In genomic region chr2:237644059-237644703, GRCh38 we compare ENCODE assay signal across 29 cellular contexts. TPM values are rescaled to one million over a fixed set of nuclear protein-coding genes. Genes with fewer than 3 reads are reported as not detected.
"Had no signal": no experiment of that assay in that cellular context is flagged by ENCODE, and none has a peak within 500 bp of the region (broad histone marks: within the 10 kb centered on the region; RNA-seq: fewer than 3 reads in every experiment).

No MANE protein-coding gene starts in this region.

- H3K27me3 Mint-ChIP-seq: activated CD8-positive, alpha-beta T cell treated with anti-CD3 and anti-CD28 coated beads for 36 hours; activated naive CD8-positive, alpha-beta T cell; activated T-cell treated with anti-CD3 and anti-CD28 coated beads, Interleukin-2, amount 50 U/mL, for 24 hours had no signal

- H3K9me3 Mint-ChIP-seq: activated B cell treated with CpG ODN at 0.5 μM for 24 hours; activated CD8-positive, alpha-beta T cell treated with anti-CD3 and anti-CD28 coated beads for 36 hours; activated T-cell treated with anti-CD3 and anti-CD28 coated beads, Interleukin-2, amount 50 U/mL, for 24 hours; activated T-cell treated with anti-CD3 and anti-CD28 coated beads, Interleukin-2, amount 50 U/mL, for 72 hours; T-helper 2 cell treated with Interferon-gamma antibody and Interleukin-4, amounts not matched to agents 5 μg/mL and 100 μg/mL, for 36 hours had no signal

- H3K36me3 ChIP-seq: brain microvascular endothelial cell, WERI-Rb-1 had no signal

- H3K27ac Mint-ChIP-seq: activated B cell treated with CpG ODN at 0.5 μM for 24 hours; activated CD8-positive, alpha-beta T cell treated with anti-CD3 and anti-CD28 coated beads for 36 hours; activated naive CD8-positive, alpha-beta T cell; activated T-cell treated with anti-CD3 and anti-CD28 coated beads, Interleukin-2, amount 50 U/mL, for 24 hours; activated T-cell treated with anti-CD3 and anti-CD28 coated beads, Interleukin-2, amount 50 U/mL, for 72 hours; T-helper 17 cell; T-helper 2 cell treated with Interferon-gamma antibody and Interleukin-4, amounts not matched to agents 5 μg/mL and 100 μg/mL, for 36 hours had no signal

- ATAC-seq: activated CD4-positive, CD25-positive, alpha-beta regulatory T cell treated with anti-CD3 and anti-CD28 coated beads, Interleukin-2, amount 50 U/mL, for 24 hours; activated CD8-positive, alpha-beta T cell treated with anti-CD3 and anti-CD28 coated beads for 36 hours; activated T-cell treated with anti-CD3 and anti-CD28 coated beads, Interleukin-2, amount 50 U/mL, for 72 hours; esophagus mucosa; T-helper 17 cell had no signal

- H3K4me3 Mint-ChIP-seq: activated B cell treated with CpG ODN at 0.5 μM for 24 hours; activated CD8-positive, alpha-beta T cell treated with anti-CD3 and anti-CD28 coated beads for 36 hours; activated naive CD8-positive, alpha-beta T cell; activated T-cell treated with anti-CD3 and anti-CD28 coated beads, Interleukin-2, amount 50 U/mL, for 24 hours; activated T-cell treated with anti-CD3 and anti-CD28 coated beads, Interleukin-2, amount 50 U/mL, for 72 hours; T-helper 17 cell; T-helper 2 cell treated with Interferon-gamma antibody and Interleukin-4, amounts not matched to agents 5 μg/mL and 100 μg/mL, for 36 hours had no signal

- H3K36me3 Mint-ChIP-seq: activated naive CD8-positive, alpha-beta T cell had no signal

- H3K27me3 ChIP-seq: brain microvascular endothelial cell had no signal

- H3K27ac ChIP-seq: brain microvascular endothelial cell, WERI-Rb-1 had no signal

- DNase-seq: activated B cell treated with CpG ODN at 0.5 μM for 24 hours; activated CD4-positive, alpha-beta T cell treated with anti-CD3 and anti-CD28 coated beads for 48 hours; activated CD4-positive, alpha-beta T cell treated with anti-CD3 and anti-CD28 coated beads, Interleukin-2, amount 50 U/mL, for 1 hour; activated CD4-positive, alpha-beta T cell treated with anti-CD3 and anti-CD28 coated beads, Interleukin-2, amount 50 U/mL, for 48 hours; activated CD8-positive, alpha-beta memory T cell treated with anti-CD3 and anti-CD28 coated beads for 24 hours; activated CD8-positive, alpha-beta memory T cell treated with anti-CD3 and anti-CD28 coated beads, Interleukin-2, amount 50 U/mL, for 4 hours; activated CD8-positive, alpha-beta T cell treated with anti-CD3 and anti-CD28 coated beads for 36 hours; activated gamma-delta T cell treated with Interleukin-2 at 50 U/mL for 16 hours; activated naive CD4-positive, alpha-beta T cell treated with anti-CD3 and anti-CD28 coated beads, Interleukin-2, amount 50 U/mL, for 16 hours; activated naive CD4-positive, alpha-beta T cell treated with Interleukin-2 at 50 U/mL for 16 hours; activated T-cell treated with anti-CD3 and anti-CD28 coated beads for 4 hours; activated T-cell treated with anti-CD3 and anti-CD28 coated beads, Interleukin-2, amount 50 U/mL, for 24 hours; activated T-cell treated with anti-CD3 and anti-CD28 coated beads, Interleukin-2, amount 50 U/mL, for 72 hours; amniotic stem cell; anterior cingulate cortex; brain microvascular endothelial cell; caudate nucleus; cortex of kidney; effector CD8-positive, alpha-beta T cell; foreskin fibroblast; glutamatergic neuron; T-helper 1 cell; T-helper 17 cell; T1000; WERI-Rb-1 had no signal

- H3K4me1 Mint-ChIP-seq: activated B cell treated with CpG ODN at 0.5 μM for 24 hours, T-helper 17 cell had no signal

RNA-seq across cellular contexts. Expression of gene RAB17, which starts 53.6 kb away (rescaled TPM):
- total RNA-seq: activated B cell treated with CpG ODN at 0.5 μM for 24 hours, T-helper 17 cell had no signal
